In the genomic region with DNA sequence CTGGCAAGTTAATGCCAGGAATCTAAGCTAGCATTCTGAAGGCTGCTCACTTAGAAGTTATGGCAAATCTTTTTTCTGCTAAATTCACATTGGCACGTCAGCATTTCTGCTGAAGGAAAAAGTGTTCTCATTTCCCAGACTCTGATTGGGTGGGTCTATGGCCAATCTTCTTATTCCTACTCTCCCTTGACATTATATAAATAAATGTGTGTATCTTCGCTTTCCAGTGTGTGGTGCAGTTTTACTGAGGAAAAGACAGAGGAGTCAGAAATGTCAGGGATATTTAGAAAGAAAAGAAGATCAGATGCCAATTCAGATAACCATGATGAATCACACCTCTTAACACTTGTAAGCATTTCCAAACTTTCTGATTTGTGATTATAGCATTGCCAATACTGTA, we compare ENCODE assay signal across 20 cellular contexts. TPM values are rescaled to one million over a fixed set of nuclear protein-coding genes. Genes with fewer than 3 reads are reported as not detected.
DNase-seq lines count a peak whose midpoint lies in the region; ATAC-seq and TF ChIP-seq lines count a peak whose summit lies in the region.
"Had no signal": no experiment of that assay in that cellular context is flagged by ENCODE, and none has a peak within 500 bp of the region (broad histone marks: within the 10 kb centered on the region; RNA-seq: fewer than 3 reads in every experiment).

No MANE protein-coding gene starts in this region.

- H3K27me3 ChIP-seq in HCT116 (ENCODE audit: insufficient read depth, low read length) (no peaks in the 10 kb centered on the region), adipocyte (replicated peaks; ENCODE audit: control insufficient read depth, insufficient read depth, low read length) (no peaks in the 10 kb centered on the region), gastrocnemius medialis (peaks cover 0 to 21% (median 15%) of the 10 kb centered on the region in 3 donors), lower lobe of right lung (ENCODE audit: low read depth) (peaks cover 45% of the 10 kb centered on the region)
- H3K27me3 ChIP-seq: SJCRH30 had no signal

- peak; percentile 57 for TF ChIP-seq RAD21 in HCT116 (IDR thresholded peaks at IDR 0.05; ENCODE audit: low read depth)

- no peak overlapping the region for H3K27ac ChIP-seq in HCT116 (ENCODE audit: low read depth, low read length)
- H3K27ac ChIP-seq in gastrocnemius medialis: no peak overlapping the region
- no peak overlapping the region for H3K27ac ChIP-seq in lower lobe of right lung
- H3K27ac ChIP-seq: BLaER1, heart left ventricle, neural progenitor cell, SJCRH30 had no signal

- H3K36me3 ChIP-seq in HCT116 (ENCODE audit: control insufficient read depth in 1 of 2, insufficient read depth in 2 of 2, low read length in 2 of 2) (no peaks in the 10 kb centered on the region), adipocyte (ENCODE audit: control insufficient read depth, insufficient read depth, low read length, severe bottlenecking) (no peaks in the 10 kb centered on the region), gastrocnemius medialis (no peaks in the 10 kb centered on the region), lower lobe of right lung (no peaks in the 10 kb centered on the region)
- H3K36me3 ChIP-seq: BLaER1, heart left ventricle, neural progenitor cell, SJCRH30 had no signal

- H3K9ac ChIP-seq in HCT116 (ENCODE audit: low read length) (no peak overlapping the region), adipocyte (ENCODE audit: low read length) (no peak overlapping the region)
- H3K9ac ChIP-seq: BLaER1, neural progenitor cell had no signal

- peak overlapping the region; percentile 94 for H2AFZ ChIP-seq in HCT116 (ENCODE audit: low read depth, low read length, poor library complexity, severe bottlenecking)
- H2AFZ ChIP-seq: neural progenitor cell had no signal

- H3K79me2 ChIP-seq in HCT116 (ENCODE audit: insufficient read depth, low read length): peaks cover 28% of the 10 kb centered on the region

- H3K9me2 ChIP-seq in HCT116 (ENCODE audit: insufficient read depth): no peaks in the 10 kb centered on the region; the same call in 1 of the 2 replicates

- H3K4me1 ChIP-seq in HCT116 (ENCODE audit: control insufficient read depth in 1 of 2, insufficient read depth in 2 of 2, low read length in 2 of 2) (peaks cover 22 to 34% of the 10 kb centered on the region in 2 experiments), adipocyte (ENCODE audit: control insufficient read depth, insufficient read depth, low read length) (peaks cover 17% of the 10 kb centered on the region), gastrocnemius medialis (peaks cover 12 to 20% of the 10 kb centered on the region in 2 donors), lower lobe of right lung (peaks cover 31% of the 10 kb centered on the region)
- H3K4me1 ChIP-seq: SJCRH30 had no signal

- peak in 2 of 3 experiments; percentile 9 to 16; a peak in 2 of 6 replicates for TF ChIP-seq CTCF in HCT116 (IDR thresholded peaks at IDR 0.05 in 2 of 3, conservative IDR thresholded peaks at IDR 0.05 in 1 of 3; ENCODE audit: borderline replicate concordance in 1 of 3, insufficient read depth in 1 of 3, low read depth in 2 of 3, low read length in 2 of 3)
- no peak for TF ChIP-seq CTCF in fibroblast of villous mesenchyme (IDR thresholded peaks at IDR 0.05; ENCODE audit: insufficient read depth, low read depth, low read length)
- no peak for TF ChIP-seq CTCF in gastrocnemius medialis (IDR thresholded peaks at IDR 0.05 in 4 of 5, conservative IDR thresholded peaks at IDR 0.05 in 1 of 5)
- TF ChIP-seq CTCF in GM10248 (IDR thresholded peaks at IDR 0.05; ENCODE audit: control extremely low read depth, extremely low read depth, low read depth, missing control alignments): no peak
- no peak for TF ChIP-seq CTCF in lower lobe of right lung (IDR thresholded peaks at IDR 0.05)

- intact Hi-C loops in HCT116 (cut with micrococcal nuclease) (no loop called here), gastrocnemius medialis (cut with DNase I; ENCODE audit: low total_unique reads) (loop anchor here (5.0 kb wide), 1 partner anchor 56 kb away; no protein-coding TSS in a partner anchor), lower lobe of right lung (cut with DNase I) (no loop called here)

- H3K4me2 ChIP-seq in HCT116 (ENCODE audit: low read length): no peak overlapping the region
- H3K4me2 ChIP-seq: BLaER1, neural progenitor cell had no signal

- POLR2A ChIA-PET in HCT116 (lab: Charles Lee) (interaction anchor here (1.4 kb wide), 1 partner anchor 13 kb away, joined by 5 read pairs; no protein-coding TSS in a partner anchor), GM10248 (lab: Yijun Ruan, JAX) (no interaction called here)

- H3K4me3 ChIP-seq in HCT116 (replicated peaks in 1 of 2; ENCODE audit: low read depth in 1 of 2, low read length in 2 of 2): no peak overlapping the region
- no peak overlapping the region for H3K4me3 ChIP-seq in adipocyte (ENCODE audit: low read length)
- H3K4me3 ChIP-seq in fibroblast of villous mesenchyme (ENCODE audit: low read depth, low read length): no peak overlapping the region
- no peak overlapping the region for H3K4me3 ChIP-seq in gastrocnemius medialis
- H3K4me3 ChIP-seq in lower lobe of right lung: no peak overlapping the region
- H3K4me3 ChIP-seq: BLaER1, heart left ventricle, neural progenitor cell, SJCRH30 had no signal

- H3K9me3 ChIP-seq in HCT116 (ENCODE audit: control insufficient read depth in 1 of 2, insufficient read depth in 1 of 2, low read depth in 1 of 2, low read length in 2 of 2) (no peaks in the 10 kb centered on the region), adipocyte (ENCODE audit: control insufficient read depth, low read length) (no peaks in the 10 kb centered on the region), gastrocnemius medialis (no peaks in the 10 kb centered on the region), lower lobe of right lung (no peaks in the 10 kb centered on the region)
- H3K9me3 ChIP-seq: BLaER1, heart left ventricle, SJCRH30 had no signal

- TF ChIP-seq POLR2A in HCT116 (IDR thresholded peaks at IDR 0.05; ENCODE audit: borderline replicate concordance, extremely low read depth, insufficient read depth, insufficient read length): no peak
- TF ChIP-seq POLR2A in gastrocnemius medialis (IDR thresholded peaks at IDR 0.05): no peak

- RAD21 ChIA-PET in HCT116 (lab: Charles Lee; ENCODE audit: low non-redundant PET in 1 of 2, low total read pairs in 2 of 2, uncharacterized antibody in 2 of 2, unreplicated experiment in 2 of 2): no interaction called here

- CTCF ChIA-PET in HCT116 (lab: Charles Lee) (interaction anchor here (1.9 to 4.8 kb wide), 2 partner anchors 14 to 827 kb away, joined by 9 to 39 read pairs; no protein-coding TSS in a partner anchor), GM10248 (lab: Yijun Ruan, JAX) (interaction anchor here (1.3 to 5.5 kb wide), 6 partner anchors 8 to 1625 kb away, joined by 4 to 112 read pairs (median 6); no protein-coding TSS in a partner anchor)

- no TSS peak for BruUV-seq in HCT116 (replicated peaks; lab: Mats Ljungman, UMichigan)

- DNase-seq in AG08395 (ENCODE audit: low spot score) (peak; percentile 9), HCT116 (ENCODE audit: low read depth, low spot score) (no peak), adipocyte (ENCODE audit: low read depth) (peak; percentile 69), fibroblast of villous mesenchyme (ENCODE audit: low read depth) (peak; percentile 56), gastrocnemius medialis (no peak), GM10248 (ENCODE audit: extremely low spot score) (no peak), lower lobe of right lung (no peak)
- DNase-seq: activated CD4-positive, alpha-beta T cell treated with anti-CD3 and anti-CD28 coated beads, Interleukin-2, amount 10 ng/mL, durations not matched to agents 7 days and 5 days; activated T-cell treated with anti-CD3 and anti-CD28 coated beads, Interleukin-2, amount 50 U/mL, for 1 hour; heart left ventricle; kidney; mesendoderm; NK-92 treated with Interleukin-12 subunit alpha and Interleukin-12 subunit beta, amount 100 ng/mL, for 24 hours; right cardiac atrium; SJCRH30; substantia nigra; T1000 had no signal

- no peaks in the 10 kb centered on the region for H4K20me1 ChIP-seq in HCT116 (ENCODE audit: insufficient read depth)

- in situ Hi-C loops in gastrocnemius medialis (cut with MboI; ENCODE audit: low sequenced_read_pairs in 4 of 4): loop anchor here in 1 of 4 donors (25.0 kb wide), 1 partner anchor 834 kb away; no protein-coding TSS in a partner anchor

- ATAC-seq in HCT116 (no peak), gastrocnemius medialis (no peak), HG03342 (IDR thresholded peaks at IDR 0.05; ENCODE audit: unreplicated experiment) (no peak), lower lobe of right lung (no peak)
- ATAC-seq: heart left ventricle, right cardiac atrium had no signal

TF ChIP-seq in HCT116, 20 proteins besides CTCF, POLR2A, EP300 and RAD21 (continues in another document):
- TF ChIP-seq CEBPB (IDR thresholded peaks at IDR 0.05; ENCODE audit: low read depth): no peak
- TF ChIP-seq SIN3A (IDR thresholded peaks at IDR 0.05; ENCODE audit: low read depth): no peak
- TF ChIP-seq YY1 (IDR thresholded peaks at IDR 0.05; ENCODE audit: extremely low read depth, insufficient replicate concordance, low read depth, low read length): no peak
- TF ChIP-seq, protein P1, sequence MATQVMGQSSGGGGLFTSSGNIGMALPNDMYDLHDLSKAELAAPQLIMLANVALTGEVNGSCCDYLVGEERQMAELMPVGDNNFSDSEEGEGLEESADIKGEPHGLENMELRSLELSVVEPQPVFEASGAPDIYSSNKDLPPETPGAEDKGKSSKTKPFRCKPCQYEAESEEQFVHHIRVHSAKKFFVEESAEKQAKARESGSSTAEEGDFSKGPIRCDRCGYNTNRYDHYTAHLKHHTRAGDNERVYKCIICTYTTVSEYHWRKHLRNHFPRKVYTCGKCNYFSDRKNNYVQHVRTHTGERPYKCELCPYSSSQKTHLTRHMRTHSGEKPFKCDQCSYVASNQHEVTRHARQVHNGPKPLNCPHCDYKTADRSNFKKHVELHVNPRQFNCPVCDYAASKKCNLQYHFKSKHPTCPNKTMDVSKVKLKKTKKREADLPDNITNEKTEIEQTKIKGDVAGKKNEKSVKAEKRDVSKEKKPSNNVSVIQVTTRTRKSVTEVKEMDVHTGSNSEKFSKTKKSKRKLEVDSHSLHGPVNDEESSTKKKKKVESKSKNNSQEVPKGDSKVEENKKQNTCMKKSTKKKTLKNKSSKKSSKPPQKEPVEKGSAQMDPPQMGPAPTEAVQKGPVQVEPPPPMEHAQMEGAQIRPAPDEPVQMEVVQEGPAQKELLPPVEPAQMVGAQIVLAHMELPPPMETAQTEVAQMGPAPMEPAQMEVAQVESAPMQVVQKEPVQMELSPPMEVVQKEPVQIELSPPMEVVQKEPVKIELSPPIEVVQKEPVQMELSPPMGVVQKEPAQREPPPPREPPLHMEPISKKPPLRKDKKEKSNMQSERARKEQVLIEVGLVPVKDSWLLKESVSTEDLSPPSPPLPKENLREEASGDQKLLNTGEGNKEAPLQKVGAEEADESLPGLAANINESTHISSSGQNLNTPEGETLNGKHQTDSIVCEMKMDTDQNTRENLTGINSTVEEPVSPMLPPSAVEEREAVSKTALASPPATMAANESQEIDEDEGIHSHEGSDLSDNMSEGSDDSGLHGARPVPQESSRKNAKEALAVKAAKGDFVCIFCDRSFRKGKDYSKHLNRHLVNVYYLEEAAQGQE (IDR thresholded peaks at IDR 0.05; ENCODE audit: low read depth): no peak

RNA-seq across cellular contexts. Expression of gene BDNF, which starts 3.2 kb away (rescaled TPM):
- total RNA-seq in HCT116 (2021; ENCODE audit: unreplicated experiment) (22.0 TPM), fibroblast of villous mesenchyme (20.6 and 25.5 TPM in 2 replicates), gastrocnemius medialis (under 1 TPM in 1 of 4 donors, not detected in 3; 0.09 TPM), lower lobe of right lung (3.4 TPM)
- polyA plus RNA-seq in HCT116 (2012): 3.9 and 5.0 TPM in 2 replicates
- total RNA-seq: activated CD4-positive, alpha-beta T cell treated with anti-CD3 and anti-CD28 coated beads, Interleukin-2, amount 10 ng/mL, durations not matched to agents 7 days and 5 days had no signal

Comparison
In these comparisons a context has a peak if more than half of its experiments do, and no peak if none do; other contexts are left out.
1. DNase-seq: peak in AG08395 (single experiment), adipocyte (single experiment) and fibroblast of villous mesenchyme (single experiment); none in HCT116 (single experiment), gastrocnemius medialis (0 of 2), GM10248 (single experiment) and lower lobe of right lung (single experiment).
2. CTCF ChIP-seq: peak in HCT116 (2 of 3); none in fibroblast of villous mesenchyme (single experiment), gastrocnemius medialis (0 of 5), GM10248 (single experiment) and lower lobe of right lung (single experiment).